ENCODE assay signal across 8 cellular contexts in genomic region chr6:113140721-113141120, GRCh38.
"Had no signal": no experiment of that assay in that cellular context is flagged by ENCODE, and none has a peak within 500 bp of the region (broad histone marks: within the 10 kb centered on the region; RNA-seq: fewer than 3 reads in every experiment).

No MANE protein-coding gene starts in this region.

- H3K4me3 ChIP-seq: GM23338 had no signal

- FAIRE-seq: H1, H54, HTR-8/SVneo had no signal

- DNase-seq: H9, HCEC 1CT, KBM-7 had no signal

- H3K4me2 ChIP-seq: GM23338, KMS-11 had no signal

- H3K27ac ChIP-seq: KMS-11 had no signal

- H3K9ac ChIP-seq: KMS-11 had no signal
